20 cellular contexts compared by ENCODE assay signal in the genomic region with DNA sequence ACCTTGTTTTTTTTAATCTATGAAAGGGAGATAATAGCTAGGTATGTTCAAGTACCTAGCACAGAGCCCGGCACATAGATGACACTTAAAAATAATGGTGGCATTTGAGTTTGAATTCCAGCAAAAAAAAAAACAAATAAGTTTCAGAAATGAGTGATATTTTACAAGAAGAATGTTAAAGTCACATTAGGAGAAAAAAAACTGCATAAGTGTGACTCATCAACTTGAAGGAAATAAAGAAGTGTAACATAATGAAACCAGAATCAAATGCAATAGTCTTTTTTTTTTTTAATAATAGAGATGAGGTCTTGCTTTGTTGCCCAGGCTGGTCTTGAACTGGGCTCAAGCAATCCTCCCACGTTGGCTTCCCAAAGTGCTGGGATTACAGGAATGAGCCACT. TPM values are rescaled to one million over a fixed set of nuclear protein-coding genes. Genes with fewer than 3 reads are reported as not detected.
DNase-seq lines count a peak whose midpoint lies in the region; ATAC-seq and TF ChIP-seq lines count a peak whose summit lies in the region.
"Had no signal": no experiment of that assay in that cellular context is flagged by ENCODE, and none has a peak within 500 bp of the region (broad histone marks: within the 10 kb centered on the region; RNA-seq: fewer than 3 reads in every experiment).

No MANE protein-coding gene starts in this region.

- no peaks in the 10 kb centered on the region for H3K9me2 ChIP-seq in SK-N-SH

- H3K9ac ChIP-seq in SK-N-SH: no peak overlapping the region
- H3K9ac ChIP-seq in fibroblast of lung (ENCODE audit: insufficient read depth, low read length): no peak overlapping the region
- no peak overlapping the region for H3K9ac ChIP-seq in smooth muscle cell (ENCODE audit: low read depth)

- POLR2A ChIA-PET in SK-N-SH (lab: Yijun Ruan, JAX): no interaction called here

- TF ChIP-seq RAD21 in SK-N-SH (IDR thresholded peaks at IDR 0.05; ENCODE audit: low read length): no peak

- H3K27me3 ChIP-seq in SK-N-SH (ENCODE audit: insufficient read depth) (no peaks in the 10 kb centered on the region), fibroblast of lung (ENCODE audit: control insufficient read depth, insufficient read depth, low read length) (no peaks in the 10 kb centered on the region), smooth muscle cell (ENCODE audit: low read depth) (no peaks in the 10 kb centered on the region)
- H3K27me3 ChIP-seq: SJCRH30 had no signal

- TF ChIP-seq EP300 in SK-N-SH (IDR thresholded peaks at IDR 0.05; ENCODE audit: borderline replicate concordance in 1 of 2, low read depth in 1 of 2, low read length in 1 of 2): no peak

- H3K36me3 ChIP-seq in SK-N-SH (replicated peaks in 1 of 2; ENCODE audit: control insufficient read depth in 1 of 2, insufficient read depth in 2 of 2, low read length in 1 of 2): no peaks in the 10 kb centered on the region
- no peaks in the 10 kb centered on the region for H3K36me3 ChIP-seq in fibroblast of lung (ENCODE audit: control insufficient read depth, insufficient read depth, low read length)
- no peaks in the 10 kb centered on the region for H3K36me3 ChIP-seq in smooth muscle cell (ENCODE audit: low read depth)
- H3K36me3 ChIP-seq: SJCRH30 had no signal

- CTCF ChIA-PET in SK-N-SH (lab: Yijun Ruan, JAX): interaction anchor here (0.7 kb wide), 1 partner anchor 25 kb away, joined by 3 read pairs; no protein-coding TSS in a partner anchor

- H3K4me1 ChIP-seq in SK-N-SH (ENCODE audit: control insufficient read depth in 1 of 2, insufficient read depth in 2 of 2, low read depth in 1 of 2, low read length in 1 of 2): peaks cover 0 to 4% of the 10 kb centered on the region in 2 experiments; a peak in 1 of 4 replicates
- peaks cover 2% of the 10 kb centered on the region for H3K4me1 ChIP-seq in fibroblast of lung (ENCODE audit: control insufficient read depth, extremely low read depth, insufficient read depth, low read length)
- H3K4me1 ChIP-seq in smooth muscle cell (ENCODE audit: low read depth): no peaks in the 10 kb centered on the region

- H3K9me3 ChIP-seq in SK-N-SH (no peaks in the 10 kb centered on the region), fibroblast of lung (ENCODE audit: control insufficient read depth, insufficient read depth, low read depth, low read length) (no peaks in the 10 kb centered on the region), smooth muscle cell (replicated peaks; ENCODE audit: low read depth) (no peaks in the 10 kb centered on the region)
- H3K9me3 ChIP-seq: SJCRH30 had no signal

- ATAC-seq in SK-N-SH treated with all-trans-retinoic acid at 6 μM for 48 hours: no peak

- H4K20me1 ChIP-seq in SK-N-SH (ENCODE audit: insufficient read depth): no peaks in the 10 kb centered on the region
- H4K20me1 ChIP-seq in fibroblast of lung (ENCODE audit: control insufficient read depth, extremely low read depth, insufficient read depth, low read length): no peaks in the 10 kb centered on the region
- no peaks in the 10 kb centered on the region for H4K20me1 ChIP-seq in smooth muscle cell (ENCODE audit: low read depth)

- in situ Hi-C loops in astrocyte of the spinal cord (cut with HindIII; ENCODE audit: low sequenced_read_pairs): no loop called here

- H3K4me2 ChIP-seq in SK-N-SH (no peak overlapping the region), fibroblast of lung (ENCODE audit: extremely low read depth, insufficient read depth, low read length) (no peak overlapping the region), smooth muscle cell (no peak overlapping the region)

- 81% methylated on average over 2 of the region's 2 CpGs for WGBS in SK-N-SH (ENCODE audit: low lambda C conversion rate)
- 87% methylated on average over 2 of the region's 2 CpGs for WGBS in smooth muscle cell (ENCODE audit: low lambda C conversion rate)

- H3K79me2 ChIP-seq in SK-N-SH (ENCODE audit: insufficient read depth): no peaks in the 10 kb centered on the region
- H3K79me2 ChIP-seq in fibroblast of lung (ENCODE audit: control insufficient read depth, insufficient read depth, low read length): no peaks in the 10 kb centered on the region
- H3K79me2 ChIP-seq in smooth muscle cell (ENCODE audit: low read depth): no peaks in the 10 kb centered on the region

- no peak for TF ChIP-seq CTCF in SK-N-SH (IDR thresholded peaks at IDR 0.05)
- TF ChIP-seq CTCF in astrocyte of the spinal cord (IDR thresholded peaks at IDR 0.05; ENCODE audit: low read depth, low read length): no peak
- TF ChIP-seq CTCF in fibroblast of lung (conservative IDR thresholded peaks at IDR 0.05 in 1 of 2, IDR thresholded peaks at IDR 0.05 in 1 of 2; ENCODE audit: low read depth in 1 of 2, low read length in 2 of 2): no peak
- no peak for TF ChIP-seq CTCF in smooth muscle cell (IDR thresholded peaks at IDR 0.05; ENCODE audit: borderline replicate concordance, insufficient read depth, poor library complexity, severe bottlenecking)

- DNase-seq in SK-N-SH: no peak
- peak; percentile 23 for DNase-seq in astrocyte of the spinal cord (ENCODE audit: low read depth, low spot score)
- peak; percentile 33 to 54 for DNase-seq in fibroblast of lung (ENCODE audit: low read depth in 2 of 2)
- no peak for DNase-seq in smooth muscle cell (lab: John Stamatoyannopoulos, UW; ENCODE audit: unreplicated experiment)
- DNase-seq in NCI-H2029 treated with DMSO at 0.1 percent for 48 hours (lab: John Stamatoyannopoulos, UW): no peak
- DNase-seq in stimulated activated CD4-positive, alpha-beta T cell treated with anti-CD3 and anti-CD28 coated beads, Interleukin-2, amount 100 ng/mL, for 48 hours: no peak
- DNase-seq in NCI-H146 treated with DMSO at 0.1 percent for 48 hours (lab: John Stamatoyannopoulos, UW; ENCODE audit: unreplicated experiment): no peak
- DNase-seq: 8988T, C1 segment of cervical spinal cord, H7, MV-4-11, NCI-H1417, NCI-H1930, NCI-H2171 treated with DMSO at 0.1 percent for 48 hours, NCI-H446 treated with DMSO at 0.1 percent for 48 hours, SJCRH30 had no signal

- H2AFZ ChIP-seq in SK-N-SH (ENCODE audit: low read depth) (no peak overlapping the region; the same call in 1 of the 2 replicates), fibroblast of lung (ENCODE audit: low read length) (no peak overlapping the region), smooth muscle cell (ENCODE audit: low read depth) (peak overlapping the region; percentile 11)

- H3K27ac ChIP-seq in SK-N-SH (ENCODE audit: low read depth in 2 of 2, low read length in 1 of 2) (no peak overlapping the region), fibroblast of lung (ENCODE audit: insufficient read depth, low read length) (no peak overlapping the region), smooth muscle cell (ENCODE audit: low read depth) (no peak overlapping the region)
- H3K27ac ChIP-seq: SJCRH30 had no signal

- H3F3A ChIP-seq in SK-N-SH (replicated peaks; ENCODE audit: insufficient read depth): peaks cover 9% of the 10 kb centered on the region
- H3F3A ChIP-seq in smooth muscle cell (ENCODE audit: low read depth): no peaks in the 10 kb centered on the region

- H3K4me3 ChIP-seq in SK-N-SH (ENCODE audit: low read depth in 2 of 2, low read length in 1 of 2) (no peak overlapping the region), astrocyte of the spinal cord (ENCODE audit: low read depth, low read length) (no peak overlapping the region), fibroblast of lung (replicated peaks in 1 of 4; ENCODE audit: control extremely low read depth in 1 of 4, insufficient read depth in 1 of 4, low read depth in 3 of 4, low read length in 4 of 4) (no peak overlapping the region), smooth muscle cell (no peak overlapping the region)
- H3K4me3 ChIP-seq: SJCRH30 had no signal

TF ChIP-seq in SK-N-SH, 30 proteins besides CTCF, POLR2A, EP300 and RAD21 (continues in another document):
- TF ChIP-seq FOXM1 (IDR thresholded peaks at IDR 0.05; ENCODE audit: low read depth) (no peak), CHD2 (IDR thresholded peaks at IDR 0.05; ENCODE audit: low read length, partially characterized antibody) (no peak), RCOR1 (IDR thresholded peaks at IDR 0.05; ENCODE audit: low read length) (no peak), MEF2A (IDR thresholded peaks at IDR 0.05; ENCODE audit: borderline replicate concordance, low read depth) (no peak), POLR2AphosphoS5 (IDR thresholded peaks at IDR 0.05; ENCODE audit: low read depth, low read length) (no peak), ELF1 (IDR thresholded peaks at IDR 0.05) (no peak), YY1 (IDR thresholded peaks at IDR 0.05; ENCODE audit: low read depth) (no peak)

TF ChIP-seq in SK-N-SH treated with all-trans-retinoic acid at 6 μM for 48 hours, 23 proteins besides CTCF, POLR2A, EP300 and RAD21 (continues in another document):
- TF ChIP-seq SNAI2 (CRISPR knock-in tag; IDR thresholded peaks at IDR 0.05) (no peak), ZNF70 (CRISPR knock-in tag; IDR thresholded peaks at IDR 0.05) (no peak), ZC3H10 (CRISPR knock-in tag; IDR thresholded peaks at IDR 0.05) (no peak), PPARA (CRISPR knock-in tag; IDR thresholded peaks at IDR 0.05; ENCODE audit: borderline replicate concordance) (no peak), GLIS3 (CRISPR knock-in tag; IDR thresholded peaks at IDR 0.05) (no peak), BACH2 (CRISPR knock-in tag; IDR thresholded peaks at IDR 0.05; ENCODE audit: borderline replicate concordance) (no peak), TOX (CRISPR knock-in tag; IDR thresholded peaks at IDR 0.05; ENCODE audit: borderline replicate concordance) (no peak), ZFP30 (CRISPR knock-in tag; IDR thresholded peaks at IDR 0.05) (no peak), OSR1 (CRISPR knock-in tag; IDR thresholded peaks at IDR 0.05) (no peak), ZFP3 (CRISPR knock-in tag; IDR thresholded peaks at IDR 0.05) (no peak)
- TF ChIP-seq, protein P1, sequence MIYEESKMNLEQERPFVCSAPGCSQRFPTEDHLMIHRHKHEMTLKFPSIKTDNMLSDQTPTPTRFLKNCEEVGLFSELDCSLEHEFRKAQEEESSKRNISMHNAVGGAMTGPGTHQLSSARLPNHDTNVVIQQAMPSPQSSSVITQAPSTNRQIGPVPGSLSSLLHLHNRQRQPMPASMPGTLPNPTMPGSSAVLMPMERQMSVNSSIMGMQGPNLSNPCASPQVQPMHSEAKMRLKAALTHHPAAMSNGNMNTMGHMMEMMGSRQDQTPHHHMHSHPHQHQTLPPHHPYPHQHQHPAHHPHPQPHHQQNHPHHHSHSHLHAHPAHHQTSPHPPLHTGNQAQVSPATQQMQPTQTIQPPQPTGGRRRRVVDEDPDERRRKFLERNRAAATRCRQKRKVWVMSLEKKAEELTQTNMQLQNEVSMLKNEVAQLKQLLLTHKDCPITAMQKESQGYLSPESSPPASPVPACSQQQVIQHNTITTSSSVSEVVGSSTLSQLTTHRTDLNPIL (CRISPR knock-in tag; IDR thresholded peaks at IDR 0.05; ENCODE audit: low read depth): no peak

RNA-seq across cellular contexts. Expression of a gene that starts 17.1 kb away (rescaled TPM):
- polyA plus RNA-seq in SK-N-SH (2012; rRNA removed) (0.03 TPM in 1 of 2 replicates, not detected in the other), fibroblast of lung (not detected in 2 replicates), smooth muscle cell (not detected in 2 replicates)
- 0.03 TPM in 1 of 2 replicates, not detected in the other for polyA plus RNA-seq in SK-N-SH (2012; cell fraction: cytosol; rRNA removed)
- 0.11 TPM in 1 of 2 replicates, not detected in the other for polyA plus RNA-seq in SK-N-SH (2012; cell fraction: nucleus; rRNA removed)
- total RNA-seq in fibroblast of lung (not detected in 2 replicates), smooth muscle cell (not detected in 2 replicates)
- polyA plus RNA-seq in fibroblast of lung (2012): not detected in 2 replicates
- polyA minus RNA-seq in fibroblast of lung (ENCODE audit: low replicate concordance): not detected in 2 replicates
- total RNA-seq: Daoy, HT1080, LHCN-M2, SJCRH30 had no signal

Comparison
In these comparisons a context has a peak if more than half of its experiments do, and no peak if none do; other contexts are left out.
1. DNase-seq: peak in astrocyte of the spinal cord (single experiment) and fibroblast of lung (2 of 2); none in SK-N-SH (single experiment), smooth muscle cell (single experiment), NCI-H2029 treated with DMSO at 0.1 percent for 48 hours (single experiment), stimulated activated CD4-positive, alpha-beta T cell treated with anti-CD3 and anti-CD28 coated beads, Interleukin-2, amount 100 ng/mL, for 48 hours (0 of 2) and NCI-H146 treated with DMSO at 0.1 percent for 48 hours (single experiment).